ENCODE assay signal across 2 cellular contexts in the genomic region with DNA sequence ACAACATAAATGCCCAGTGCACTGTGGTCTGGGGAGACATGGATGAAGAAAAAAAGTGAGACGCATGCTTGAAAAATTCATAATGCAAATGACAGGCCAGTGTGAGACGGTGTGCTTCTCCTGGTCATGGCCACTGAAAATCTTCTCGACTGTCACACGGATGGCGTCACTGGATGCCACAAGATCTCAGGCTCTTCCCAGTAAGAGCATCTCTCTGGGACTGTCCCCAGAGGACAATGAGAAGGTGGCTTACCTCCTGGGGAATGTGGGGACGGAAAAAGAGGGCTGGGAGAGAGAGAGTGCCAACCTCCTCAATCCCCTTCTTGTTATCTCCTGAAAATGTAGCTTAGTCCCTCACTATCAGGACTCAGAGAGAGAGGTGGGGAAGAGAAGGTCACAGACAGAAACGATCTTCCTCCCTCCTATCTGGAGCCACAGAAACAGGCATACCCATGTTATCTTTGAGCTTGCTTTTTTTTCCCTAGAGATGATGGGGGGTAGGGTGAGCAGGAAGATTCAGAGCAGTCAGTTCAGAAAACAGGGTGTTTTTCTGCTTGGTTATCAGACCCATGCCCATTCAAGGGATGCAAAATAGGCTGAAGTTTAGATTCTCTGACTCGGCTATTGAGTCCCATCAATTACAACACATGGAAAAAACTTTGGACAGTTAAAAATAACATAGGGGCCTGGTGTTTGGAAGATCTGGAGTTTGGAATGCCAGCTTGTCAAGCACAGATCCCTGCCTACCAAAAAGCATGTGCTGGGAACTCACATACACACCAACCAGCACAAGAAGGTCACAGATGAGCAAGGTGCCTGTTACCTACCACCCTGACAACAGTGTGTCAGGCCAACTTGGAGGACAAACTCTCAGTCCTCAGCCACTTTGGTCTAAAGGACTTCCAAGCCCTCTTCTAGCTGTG.
TF ChIP-seq lines count a peak whose summit lies in the region.

No MANE protein-coding gene starts in this region.

TF ChIP-seq in IMR-90, 13 proteins besides CTCF, POLR2A, EP300 and RAD21:
- no peak for TF ChIP-seq BHLHE40 (IDR thresholded peaks at IDR 0.05; ENCODE audit: low read depth, low read length)
- TF ChIP-seq, protein P1, sequence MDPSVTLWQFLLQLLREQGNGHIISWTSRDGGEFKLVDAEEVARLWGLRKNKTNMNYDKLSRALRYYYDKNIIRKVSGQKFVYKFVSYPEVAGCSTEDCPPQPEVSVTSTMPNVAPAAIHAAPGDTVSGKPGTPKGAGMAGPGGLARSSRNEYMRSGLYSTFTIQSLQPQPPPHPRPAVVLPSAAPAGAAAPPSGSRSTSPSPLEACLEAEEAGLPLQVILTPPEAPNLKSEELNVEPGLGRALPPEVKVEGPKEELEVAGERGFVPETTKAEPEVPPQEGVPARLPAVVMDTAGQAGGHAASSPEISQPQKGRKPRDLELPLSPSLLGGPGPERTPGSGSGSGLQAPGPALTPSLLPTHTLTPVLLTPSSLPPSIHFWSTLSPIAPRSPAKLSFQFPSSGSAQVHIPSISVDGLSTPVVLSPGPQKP (IDR thresholded peaks at IDR 0.05; ENCODE audit: borderline replicate concordance, low read depth, low read length) = no peak
- TF ChIP-seq RCOR1 (IDR thresholded peaks at IDR 0.05; ENCODE audit: insufficient replicate concordance, low read length) = no peak
- no peak for TF ChIP-seq NFE2L2 (IDR thresholded peaks at IDR 0.05; ENCODE audit: low read depth, low read length)
TF ChIP-seq in IMR-90: peak in this region for 0.

TF ChIP-seq in K562, 482 proteins besides CTCF, POLR2A, EP300 and RAD21 (continues in another document):
- TF ChIP-seq, protein P2, sequence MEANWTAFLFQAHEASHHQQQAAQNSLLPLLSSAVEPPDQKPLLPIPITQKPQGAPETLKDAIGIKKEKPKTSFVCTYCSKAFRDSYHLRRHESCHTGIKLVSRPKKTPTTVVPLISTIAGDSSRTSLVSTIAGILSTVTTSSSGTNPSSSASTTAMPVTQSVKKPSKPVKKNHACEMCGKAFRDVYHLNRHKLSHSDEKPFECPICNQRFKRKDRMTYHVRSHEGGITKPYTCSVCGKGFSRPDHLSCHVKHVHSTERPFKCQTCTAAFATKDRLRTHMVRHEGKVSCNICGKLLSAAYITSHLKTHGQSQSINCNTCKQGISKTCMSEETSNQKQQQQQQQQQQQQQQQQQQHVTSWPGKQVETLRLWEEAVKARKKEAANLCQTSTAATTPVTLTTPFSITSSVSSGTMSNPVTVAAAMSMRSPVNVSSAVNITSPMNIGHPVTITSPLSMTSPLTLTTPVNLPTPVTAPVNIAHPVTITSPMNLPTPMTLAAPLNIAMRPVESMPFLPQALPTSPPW (CRISPR knock-in tag; IDR thresholded peaks at IDR 0.05) = no peak
- TF ChIP-seq, protein P3, sequence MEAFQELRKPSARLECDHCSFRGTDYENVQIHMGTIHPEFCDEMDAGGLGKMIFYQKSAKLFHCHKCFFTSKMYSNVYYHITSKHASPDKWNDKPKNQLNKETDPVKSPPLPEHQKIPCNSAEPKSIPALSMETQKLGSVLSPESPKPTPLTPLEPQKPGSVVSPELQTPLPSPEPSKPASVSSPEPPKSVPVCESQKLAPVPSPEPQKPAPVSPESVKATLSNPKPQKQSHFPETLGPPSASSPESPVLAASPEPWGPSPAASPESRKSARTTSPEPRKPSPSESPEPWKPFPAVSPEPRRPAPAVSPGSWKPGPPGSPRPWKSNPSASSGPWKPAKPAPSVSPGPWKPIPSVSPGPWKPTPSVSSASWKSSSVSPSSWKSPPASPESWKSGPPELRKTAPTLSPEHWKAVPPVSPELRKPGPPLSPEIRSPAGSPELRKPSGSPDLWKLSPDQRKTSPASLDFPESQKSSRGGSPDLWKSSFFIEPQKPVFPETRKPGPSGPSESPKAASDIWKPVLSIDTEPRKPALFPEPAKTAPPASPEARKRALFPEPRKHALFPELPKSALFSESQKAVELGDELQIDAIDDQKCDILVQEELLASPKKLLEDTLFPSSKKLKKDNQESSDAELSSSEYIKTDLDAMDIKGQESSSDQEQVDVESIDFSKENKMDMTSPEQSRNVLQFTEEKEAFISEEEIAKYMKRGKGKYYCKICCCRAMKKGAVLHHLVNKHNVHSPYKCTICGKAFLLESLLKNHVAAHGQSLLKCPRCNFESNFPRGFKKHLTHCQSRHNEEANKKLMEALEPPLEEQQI (IDR thresholded peaks at IDR 0.05) = no peak
- TF ChIP-seq, protein P4, sequence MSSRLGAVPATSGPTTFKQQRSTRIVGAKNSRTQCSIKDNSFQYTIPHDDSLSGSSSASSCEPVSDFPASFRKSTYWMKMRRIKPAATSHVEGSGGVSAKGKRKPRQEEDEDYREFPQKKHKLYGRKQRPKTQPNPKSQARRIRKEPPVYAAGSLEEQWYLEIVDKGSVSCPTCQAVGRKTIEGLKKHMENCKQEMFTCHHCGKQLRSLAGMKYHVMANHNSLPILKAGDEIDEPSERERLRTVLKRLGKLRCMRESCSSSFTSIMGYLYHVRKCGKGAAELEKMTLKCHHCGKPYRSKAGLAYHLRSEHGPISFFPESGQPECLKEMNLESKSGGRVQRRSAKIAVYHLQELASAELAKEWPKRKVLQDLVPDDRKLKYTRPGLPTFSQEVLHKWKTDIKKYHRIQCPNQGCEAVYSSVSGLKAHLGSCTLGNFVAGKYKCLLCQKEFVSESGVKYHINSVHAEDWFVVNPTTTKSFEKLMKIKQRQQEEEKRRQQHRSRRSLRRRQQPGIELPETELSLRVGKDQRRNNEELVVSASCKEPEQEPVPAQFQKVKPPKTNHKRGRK (tag; IDR thresholded peaks at IDR 0.05) = no peak
- TF ChIP-seq MIER1 (IDR thresholded peaks at IDR 0.05; ENCODE audit: low read depth) = no peak
- no peak for TF ChIP-seq GTF2E2 (tag; IDR thresholded peaks at IDR 0.05)
- TF ChIP-seq, protein P5, sequence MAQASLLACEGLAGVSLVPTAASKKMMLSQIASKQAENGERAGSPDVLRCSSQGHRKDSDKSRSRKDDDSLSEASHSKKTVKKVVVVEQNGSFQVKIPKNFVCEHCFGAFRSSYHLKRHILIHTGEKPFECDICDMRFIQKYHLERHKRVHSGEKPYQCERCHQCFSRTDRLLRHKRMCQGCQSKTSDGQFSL (CRISPR knock-in tag; IDR thresholded peaks at IDR 0.05) = no peak
- TF ChIP-seq, protein P5 (tag; IDR thresholded peaks at IDR 0.05) = no peak
- TF ChIP-seq ZNF384 (IDR thresholded peaks at IDR 0.05; ENCODE audit: low read depth, low read length) = peak; percentile 78
- TF ChIP-seq, protein P6, sequence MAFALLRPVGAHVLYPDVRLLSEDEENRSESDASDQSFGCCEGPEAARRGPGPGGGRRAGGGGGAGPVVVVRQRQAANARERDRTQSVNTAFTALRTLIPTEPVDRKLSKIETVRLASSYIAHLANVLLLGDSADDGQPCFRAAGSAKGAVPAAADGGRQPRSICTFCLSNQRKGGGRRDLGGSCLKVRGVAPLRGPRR (CRISPR knock-in tag; IDR thresholded peaks at IDR 0.05) = no peak
- no peak for TF ChIP-seq MCM3 (IDR thresholded peaks at IDR 0.05)
- TF ChIP-seq XRCC5 (IDR thresholded peaks at IDR 0.05; ENCODE audit: low read depth, low read length) = no peak
- TF ChIP-seq, protein P7, sequence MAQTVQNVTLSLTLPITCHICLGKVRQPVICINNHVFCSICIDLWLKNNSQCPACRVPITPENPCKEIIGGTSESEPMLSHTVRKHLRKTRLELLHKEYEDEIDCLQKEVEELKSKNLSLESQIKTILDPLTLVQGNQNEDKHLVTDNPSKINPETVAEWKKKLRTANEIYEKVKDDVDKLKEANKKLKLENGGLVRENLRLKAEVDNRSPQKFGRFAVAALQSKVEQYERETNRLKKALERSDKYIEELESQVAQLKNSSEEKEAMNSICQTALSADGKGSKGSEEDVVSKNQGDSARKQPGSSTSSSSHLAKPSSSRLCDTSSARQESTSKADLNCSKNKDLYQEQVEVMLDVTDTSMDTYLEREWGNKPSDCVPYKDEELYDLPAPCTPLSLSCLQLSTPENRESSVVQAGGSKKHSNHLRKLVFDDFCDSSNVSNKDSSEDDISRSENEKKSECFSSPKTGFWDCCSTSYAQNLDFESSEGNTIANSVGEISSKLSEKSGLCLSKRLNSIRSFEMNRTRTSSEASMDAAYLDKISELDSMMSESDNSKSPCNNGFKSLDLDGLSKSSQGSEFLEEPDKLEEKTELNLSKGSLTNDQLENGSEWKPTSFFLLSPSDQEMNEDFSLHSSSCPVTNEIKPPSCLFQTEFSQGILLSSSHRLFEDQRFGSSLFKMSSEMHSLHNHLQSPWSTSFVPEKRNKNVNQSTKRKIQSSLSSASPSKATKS (CRISPR knock-in tag; IDR thresholded peaks at IDR 0.05) = no peak
- TF ChIP-seq SNRNP70 (optimal IDR thresholded peaks at IDR 0.05; ENCODE audit: low read depth, low read length) = no peak
- TF ChIP-seq NCOR1 (IDR thresholded peaks at IDR 0.05) = peak; percentile 80
- TF ChIP-seq CTBP1 (IDR thresholded peaks at IDR 0.05; ENCODE audit: borderline replicate concordance) = peak; percentile 79
- TF ChIP-seq ZNF431 (CRISPR knock-in tag; IDR thresholded peaks at IDR 0.05) = no peak
- TF ChIP-seq ZNF239 (CRISPR knock-in tag; IDR thresholded peaks at IDR 0.05) = no peak
- TF ChIP-seq SMAD4 (CRISPR knock-in tag; conservative IDR thresholded peaks at IDR 0.05) = peak; percentile 61; the same call in 1 of the 2 replicates
- TF ChIP-seq PRMT5 (CRISPR knock-in tag; IDR thresholded peaks at IDR 0.05) = no peak
- no peak for TF ChIP-seq U2AF1 (optimal IDR thresholded peaks at IDR 0.05; ENCODE audit: low read depth, low read length)
- no peak for TF ChIP-seq CCAR2 (IDR thresholded peaks at IDR 0.05; ENCODE audit: low read depth, low read length)
- no peak for TF ChIP-seq HDAC8 (tag; IDR thresholded peaks at IDR 0.05)
- peak; percentile 81 for TF ChIP-seq CBFA2T2 (conservative IDR thresholded peaks at IDR 0.05)
- TF ChIP-seq TCF3 (CRISPR knock-in tag; IDR thresholded peaks at IDR 0.05) = peak; percentile 82
- no peak for TF ChIP-seq NFE2L1 (tag; IDR thresholded peaks at IDR 0.05; ENCODE audit: borderline replicate concordance, low read depth)
- no peak for TF ChIP-seq RBM34 (IDR thresholded peaks at IDR 0.05; ENCODE audit: borderline replicate concordance, insufficient read depth, low read length)
- TF ChIP-seq THRAP3 (IDR thresholded peaks at IDR 0.05; ENCODE audit: borderline replicate concordance) = no peak
- TF ChIP-seq MYBL2 (IDR thresholded peaks at IDR 0.05; ENCODE audit: low read depth) = no peak
- TF ChIP-seq MYBL2 (CRISPR knock-in tag; IDR thresholded peaks at IDR 0.05; ENCODE audit: borderline replicate concordance) = no peak
- TF ChIP-seq, protein P8, sequence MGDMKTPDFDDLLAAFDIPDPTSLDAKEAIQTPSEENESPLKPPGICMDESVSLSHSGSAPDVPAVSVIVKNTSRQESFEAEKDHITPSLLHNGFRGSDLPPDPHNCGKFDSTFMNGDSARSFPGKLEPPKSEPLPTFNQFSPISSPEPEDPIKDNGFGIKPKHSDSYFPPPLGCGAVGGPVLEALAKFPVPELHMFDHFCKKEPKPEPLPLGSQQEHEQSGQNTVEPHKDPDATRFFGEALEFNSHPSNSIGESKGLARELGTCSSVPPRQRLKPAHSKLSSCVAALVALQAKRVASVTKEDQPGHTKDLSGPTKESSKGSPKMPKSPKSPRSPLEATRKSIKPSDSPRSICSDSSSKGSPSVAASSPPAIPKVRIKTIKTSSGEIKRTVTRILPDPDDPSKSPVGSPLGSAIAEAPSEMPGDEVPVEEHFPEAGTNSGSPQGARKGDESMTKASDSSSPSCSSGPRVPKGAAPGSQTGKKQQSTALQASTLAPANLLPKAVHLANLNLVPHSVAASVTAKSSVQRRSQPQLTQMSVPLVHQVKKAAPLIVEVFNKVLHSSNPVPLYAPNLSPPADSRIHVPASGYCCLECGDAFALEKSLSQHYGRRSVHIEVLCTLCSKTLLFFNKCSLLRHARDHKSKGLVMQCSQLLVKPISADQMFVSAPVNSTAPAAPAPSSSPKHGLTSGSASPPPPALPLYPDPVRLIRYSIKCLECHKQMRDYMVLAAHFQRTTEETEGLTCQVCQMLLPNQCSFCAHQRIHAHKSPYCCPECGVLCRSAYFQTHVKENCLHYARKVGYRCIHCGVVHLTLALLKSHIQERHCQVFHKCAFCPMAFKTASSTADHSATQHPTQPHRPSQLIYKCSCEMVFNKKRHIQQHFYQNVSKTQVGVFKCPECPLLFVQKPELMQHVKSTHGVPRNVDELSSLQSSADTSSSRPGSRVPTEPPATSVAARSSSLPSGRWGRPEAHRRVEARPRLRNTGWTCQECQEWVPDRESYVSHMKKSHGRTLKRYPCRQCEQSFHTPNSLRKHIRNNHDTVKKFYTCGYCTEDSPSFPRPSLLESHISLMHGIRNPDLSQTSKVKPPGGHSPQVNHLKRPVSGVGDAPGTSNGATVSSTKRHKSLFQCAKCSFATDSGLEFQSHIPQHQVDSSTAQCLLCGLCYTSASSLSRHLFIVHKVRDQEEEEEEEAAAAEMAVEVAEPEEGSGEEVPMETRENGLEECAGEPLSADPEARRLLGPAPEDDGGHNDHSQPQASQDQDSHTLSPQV (IDR thresholded peaks at IDR 0.05) = no peak
- TF ChIP-seq, protein P9, sequence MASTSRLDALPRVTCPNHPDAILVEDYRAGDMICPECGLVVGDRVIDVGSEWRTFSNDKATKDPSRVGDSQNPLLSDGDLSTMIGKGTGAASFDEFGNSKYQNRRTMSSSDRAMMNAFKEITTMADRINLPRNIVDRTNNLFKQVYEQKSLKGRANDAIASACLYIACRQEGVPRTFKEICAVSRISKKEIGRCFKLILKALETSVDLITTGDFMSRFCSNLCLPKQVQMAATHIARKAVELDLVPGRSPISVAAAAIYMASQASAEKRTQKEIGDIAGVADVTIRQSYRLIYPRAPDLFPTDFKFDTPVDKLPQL (IDR thresholded peaks at IDR 0.05; ENCODE audit: extremely low read depth, insufficient read length) = no peak
- TF ChIP-seq, protein P10, sequence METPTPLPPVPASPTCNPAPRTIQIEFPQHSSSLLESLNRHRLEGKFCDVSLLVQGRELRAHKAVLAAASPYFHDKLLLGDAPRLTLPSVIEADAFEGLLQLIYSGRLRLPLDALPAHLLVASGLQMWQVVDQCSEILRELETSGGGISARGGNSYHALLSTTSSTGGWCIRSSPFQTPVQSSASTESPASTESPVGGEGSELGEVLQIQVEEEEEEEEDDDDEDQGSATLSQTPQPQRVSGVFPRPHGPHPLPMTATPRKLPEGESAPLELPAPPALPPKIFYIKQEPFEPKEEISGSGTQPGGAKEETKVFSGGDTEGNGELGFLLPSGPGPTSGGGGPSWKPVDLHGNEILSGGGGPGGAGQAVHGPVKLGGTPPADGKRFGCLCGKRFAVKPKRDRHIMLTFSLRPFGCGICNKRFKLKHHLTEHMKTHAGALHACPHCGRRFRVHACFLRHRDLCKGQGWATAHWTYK (CRISPR knock-in tag; IDR thresholded peaks at IDR 0.05) = no peak
- TF ChIP-seq, protein P11, sequence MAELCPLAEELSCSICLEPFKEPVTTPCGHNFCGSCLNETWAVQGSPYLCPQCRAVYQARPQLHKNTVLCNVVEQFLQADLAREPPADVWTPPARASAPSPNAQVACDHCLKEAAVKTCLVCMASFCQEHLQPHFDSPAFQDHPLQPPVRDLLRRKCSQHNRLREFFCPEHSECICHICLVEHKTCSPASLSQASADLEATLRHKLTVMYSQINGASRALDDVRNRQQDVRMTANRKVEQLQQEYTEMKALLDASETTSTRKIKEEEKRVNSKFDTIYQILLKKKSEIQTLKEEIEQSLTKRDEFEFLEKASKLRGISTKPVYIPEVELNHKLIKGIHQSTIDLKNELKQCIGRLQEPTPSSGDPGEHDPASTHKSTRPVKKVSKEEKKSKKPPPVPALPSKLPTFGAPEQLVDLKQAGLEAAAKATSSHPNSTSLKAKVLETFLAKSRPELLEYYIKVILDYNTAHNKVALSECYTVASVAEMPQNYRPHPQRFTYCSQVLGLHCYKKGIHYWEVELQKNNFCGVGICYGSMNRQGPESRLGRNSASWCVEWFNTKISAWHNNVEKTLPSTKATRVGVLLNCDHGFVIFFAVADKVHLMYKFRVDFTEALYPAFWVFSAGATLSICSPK (IDR thresholded peaks at IDR 0.05; ENCODE audit: borderline replicate concordance) = no peak
- no peak for TF ChIP-seq ZNF324 (CRISPR knock-in tag; IDR thresholded peaks at IDR 0.05)
- no peak for TF ChIP-seq CEBPB (tag; IDR thresholded peaks at IDR 0.05)
